Comparison of ENCODE assay signal across 2 cellular contexts in genomic region chr10:86693721-86694369, GRCh38.
TF ChIP-seq lines count a peak whose summit lies in the region.

No MANE protein-coding gene starts in this region.

TF ChIP-seq in SK-N-SH, 30 proteins besides CTCF, POLR2A, EP300 and RAD21:
- TF ChIP-seq FOXM1 (IDR thresholded peaks at IDR 0.05; ENCODE audit: low read depth): no peak
- TF ChIP-seq GABPA (IDR thresholded peaks at IDR 0.05; ENCODE audit: low read depth): no peak
- no peak for TF ChIP-seq NFIC (IDR thresholded peaks at IDR 0.05; ENCODE audit: borderline replicate concordance)
- TF ChIP-seq SMC3 (IDR thresholded peaks at IDR 0.05; ENCODE audit: low read depth, low read length): peak; percentile 69

TF ChIP-seq in HepG2, 621 proteins besides CTCF, POLR2A, EP300 and RAD21:
- TF ChIP-seq STAG1 (CRISPR knock-in tag; IDR thresholded peaks at IDR 0.05) (peak; percentile 59), XRCC5 (optimal IDR thresholded peaks at IDR 0.05; ENCODE audit: low read length) (peak; percentile 52), ZKSCAN8 (CRISPR knock-in tag; IDR thresholded peaks at IDR 0.05; ENCODE audit: borderline replicate concordance) (no peak), SMC3 (IDR thresholded peaks at IDR 0.05; ENCODE audit: low read length) (peak; percentile 63; the same call in 1 of the 2 replicates)
- TF ChIP-seq, protein P1, sequence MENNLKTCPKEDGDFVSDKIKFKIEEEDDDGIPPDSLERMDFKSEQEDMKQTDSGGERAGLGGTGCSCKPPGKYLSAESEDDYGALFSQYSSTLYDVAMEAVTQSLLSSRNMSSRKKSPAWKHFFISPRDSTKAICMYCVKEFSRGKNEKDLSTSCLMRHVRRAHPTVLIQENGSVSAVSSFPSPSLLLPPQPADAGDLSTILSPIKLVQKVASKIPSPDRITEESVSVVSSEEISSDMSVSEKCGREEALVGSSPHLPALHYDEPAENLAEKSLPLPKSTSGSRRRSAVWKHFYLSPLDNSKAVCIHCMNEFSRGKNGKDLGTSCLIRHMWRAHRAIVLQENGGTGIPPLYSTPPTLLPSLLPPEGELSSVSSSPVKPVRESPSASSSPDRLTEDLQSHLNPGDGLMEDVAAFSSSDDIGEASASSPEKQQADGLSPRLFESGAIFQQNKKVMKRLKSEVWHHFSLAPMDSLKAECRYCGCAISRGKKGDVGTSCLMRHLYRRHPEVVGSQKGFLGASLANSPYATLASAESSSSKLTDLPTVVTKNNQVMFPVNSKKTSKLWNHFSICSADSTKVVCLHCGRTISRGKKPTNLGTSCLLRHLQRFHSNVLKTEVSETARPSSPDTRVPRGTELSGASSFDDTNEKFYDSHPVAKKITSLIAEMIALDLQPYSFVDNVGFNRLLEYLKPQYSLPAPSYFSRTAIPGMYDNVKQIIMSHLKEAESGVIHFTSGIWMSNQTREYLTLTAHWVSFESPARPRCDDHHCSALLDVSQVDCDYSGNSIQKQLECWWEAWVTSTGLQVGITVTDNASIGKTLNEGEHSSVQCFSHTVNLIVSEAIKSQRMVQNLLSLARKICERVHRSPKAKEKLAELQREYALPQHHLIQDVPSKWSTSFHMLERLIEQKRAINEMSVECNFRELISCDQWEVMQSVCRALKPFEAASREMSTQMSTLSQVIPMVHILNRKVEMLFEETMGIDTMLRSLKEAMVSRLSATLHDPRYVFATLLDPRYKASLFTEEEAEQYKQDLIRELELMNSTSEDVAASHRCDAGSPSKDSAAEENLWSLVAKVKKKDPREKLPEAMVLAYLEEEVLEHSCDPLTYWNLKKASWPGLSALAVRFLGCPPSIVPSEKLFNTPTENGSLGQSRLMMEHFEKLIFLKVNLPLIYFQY (CRISPR knock-in tag; IDR thresholded peaks at IDR 0.05; ENCODE audit: borderline replicate concordance): no peak
- TF ChIP-seq, protein P2, sequence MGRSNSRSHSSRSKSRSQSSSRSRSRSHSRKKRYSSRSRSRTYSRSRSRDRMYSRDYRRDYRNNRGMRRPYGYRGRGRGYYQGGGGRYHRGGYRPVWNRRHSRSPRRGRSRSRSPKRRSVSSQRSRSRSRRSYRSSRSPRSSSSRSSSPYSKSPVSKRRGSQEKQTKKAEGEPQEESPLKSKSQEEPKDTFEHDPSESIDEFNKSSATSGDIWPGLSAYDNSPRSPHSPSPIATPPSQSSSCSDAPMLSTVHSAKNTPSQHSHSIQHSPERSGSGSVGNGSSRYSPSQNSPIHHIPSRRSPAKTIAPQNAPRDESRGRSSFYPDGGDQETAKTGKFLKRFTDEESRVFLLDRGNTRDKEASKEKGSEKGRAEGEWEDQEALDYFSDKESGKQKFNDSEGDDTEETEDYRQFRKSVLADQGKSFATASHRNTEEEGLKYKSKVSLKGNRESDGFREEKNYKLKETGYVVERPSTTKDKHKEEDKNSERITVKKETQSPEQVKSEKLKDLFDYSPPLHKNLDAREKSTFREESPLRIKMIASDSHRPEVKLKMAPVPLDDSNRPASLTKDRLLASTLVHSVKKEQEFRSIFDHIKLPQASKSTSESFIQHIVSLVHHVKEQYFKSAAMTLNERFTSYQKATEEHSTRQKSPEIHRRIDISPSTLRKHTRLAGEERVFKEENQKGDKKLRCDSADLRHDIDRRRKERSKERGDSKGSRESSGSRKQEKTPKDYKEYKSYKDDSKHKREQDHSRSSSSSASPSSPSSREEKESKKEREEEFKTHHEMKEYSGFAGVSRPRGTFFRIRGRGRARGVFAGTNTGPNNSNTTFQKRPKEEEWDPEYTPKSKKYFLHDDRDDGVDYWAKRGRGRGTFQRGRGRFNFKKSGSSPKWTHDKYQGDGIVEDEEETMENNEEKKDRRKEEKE (IDR thresholded peaks at IDR 0.05): no peak
